ENCODE assay signal across 15 cellular contexts in the genomic region with DNA sequence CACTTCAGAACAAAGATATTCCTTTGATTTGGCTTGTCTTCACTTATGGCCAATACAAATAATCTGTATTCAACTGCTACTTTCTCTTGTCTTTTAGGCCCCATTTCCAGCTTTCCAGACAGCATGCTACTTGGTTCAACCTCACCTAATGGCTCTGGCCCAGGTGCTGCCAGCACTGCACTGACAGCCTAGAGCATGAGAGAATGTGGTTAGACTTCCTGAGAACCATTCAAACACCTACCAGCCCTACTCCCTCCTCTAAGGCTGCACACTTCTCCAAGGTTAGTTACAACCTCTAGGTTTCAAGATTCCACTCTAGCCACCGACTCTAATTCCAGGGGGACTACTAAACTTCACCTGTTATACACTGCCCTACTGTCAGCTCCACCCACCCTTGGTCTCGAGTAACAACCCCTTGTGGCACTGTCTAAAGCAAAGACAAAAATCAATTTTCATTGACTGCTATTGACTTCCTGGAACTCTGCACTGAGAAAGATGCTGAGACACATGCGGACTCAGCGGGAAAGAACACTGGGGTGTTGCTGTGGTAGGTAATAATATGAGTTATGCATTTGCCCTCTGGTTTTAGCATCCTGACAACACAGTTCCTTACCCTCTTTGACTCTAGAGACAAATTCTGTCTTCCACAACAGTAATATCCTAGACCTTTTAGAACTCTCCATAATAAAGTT. TPM values are rescaled to one million over a fixed set of nuclear protein-coding genes. Genes with fewer than 3 reads are reported as not detected.
DNase-seq lines count a peak whose midpoint lies in the region; ATAC-seq and TF ChIP-seq lines count a peak whose summit lies in the region.
"Had no signal": no experiment of that assay in that cellular context is flagged by ENCODE, and none has a peak within 500 bp of the region (broad histone marks: within the 10 kb centered on the region; RNA-seq: fewer than 3 reads in every experiment).

No MANE protein-coding gene starts in this region.

- intact Hi-C loops in dorsolateral prefrontal cortex (cut with DNase I), result no loop called here

- DNase-seq in GM12865 (ENCODE audit: low read depth) (peak; percentile 20), osteoblast (ENCODE audit: insufficient read length, low spot score, missing footprints) (no peak), dorsolateral prefrontal cortex (no peak), Ammon's horn (ENCODE audit: low spot score) (no peak)
- peak; percentile 9 for DNase-seq in Jurkat, Clone E6-1 (ENCODE audit: low read depth, low spot score)
- DNase-seq in stimulated activated effector memory CD8-positive, alpha-beta T cell treated with anti-CD3 and anti-CD28 coated beads, Interleukin-12 subunit alpha, Interleukin-12 subunit beta, amount 100 ng/mL, for 72 hours (ENCODE audit: low spot score in 2 of 2), result no peak
- DNase-seq: DMS79, NCI-H1105 treated with DMSO at 0.1 percent for 48 hours, NCI-H1694, NCI-H2081 treated with DMSO at 0.1 percent for 48 hours, NCI-H510A, NCI-H748 treated with DMSO at 0.1 percent for 48 hours, Right ventricle myocardium superior had no signal

- H2AFZ ChIP-seq in osteoblast (ENCODE audit: low read length), result no peak overlapping the region

- peaks cover 22% of the 10 kb centered on the region for H3K4me1 Mint-ChIP-seq in stimulated activated effector memory CD8-positive, alpha-beta T cell treated with anti-CD3 and anti-CD28 coated beads, Interleukin-12 subunit alpha, Interleukin-12 subunit beta, amount 100 ng/mL, for 72 hours

- no peak overlapping the region for H3K27ac Mint-ChIP-seq in stimulated activated effector memory CD8-positive, alpha-beta T cell treated with anti-CD3 and anti-CD28 coated beads, Interleukin-12 subunit alpha, Interleukin-12 subunit beta, amount 100 ng/mL, for 72 hours

- H3K9me3 Mint-ChIP-seq in stimulated activated effector memory CD8-positive, alpha-beta T cell treated with anti-CD3 and anti-CD28 coated beads, Interleukin-12 subunit alpha, Interleukin-12 subunit beta, amount 100 ng/mL, for 72 hours, result no peaks in the 10 kb centered on the region

- no peaks in the 10 kb centered on the region for H3K9me3 ChIP-seq in osteoblast (ENCODE audit: low read depth, low read length)

- H3K4me3 Mint-ChIP-seq in stimulated activated effector memory CD8-positive, alpha-beta T cell treated with anti-CD3 and anti-CD28 coated beads, Interleukin-12 subunit alpha, Interleukin-12 subunit beta, amount 100 ng/mL, for 72 hours, result no peak overlapping the region

- no peaks in the 10 kb centered on the region for H3K27me3 ChIP-seq in osteoblast (ENCODE audit: insufficient read depth, low read length)
- no peaks in the 10 kb centered on the region for H3K27me3 ChIP-seq in dorsolateral prefrontal cortex

- no peaks in the 10 kb centered on the region for H3K36me3 ChIP-seq in osteoblast (ENCODE audit: insufficient read depth, low read length)

- H3K4me3 ChIP-seq in GM12865 (ENCODE audit: low read depth, low read length) (no peak overlapping the region), osteoblast (ENCODE audit: insufficient read depth, low read length) (no peak overlapping the region), dorsolateral prefrontal cortex (no peak overlapping the region)
- H3K4me3 ChIP-seq in Jurkat, Clone E6-1 (ENCODE audit: low read length), result no peak overlapping the region

- H4K20me1 ChIP-seq in osteoblast (ENCODE audit: insufficient read depth, low read length), result peaks cover 14% of the 10 kb centered on the region

- TF ChIP-seq CTCF in GM12865 (IDR thresholded peaks at IDR 0.05; ENCODE audit: insufficient read depth, low read depth, low read length, missing control alignments) (no peak), osteoblast (IDR thresholded peaks at IDR 0.05; ENCODE audit: extremely low read depth, low read depth, low read length) (no peak), dorsolateral prefrontal cortex (IDR thresholded peaks at IDR 0.05 in 54 of 56, conservative IDR thresholded peaks at IDR 0.05 in 2 of 56; ENCODE audit: low read depth in 1 of 56, partially characterized antibody in 56 of 56) (no peak)

- no peaks in the 10 kb centered on the region for H3K4me1 ChIP-seq in osteoblast (ENCODE audit: insufficient read depth, low read length)

- peak; percentile 56 for ATAC-seq in GM18909 (IDR thresholded peaks at IDR 0.05; ENCODE audit: poor library complexity, unreplicated experiment)
- ATAC-seq in stimulated activated effector memory CD8-positive, alpha-beta T cell treated with anti-CD3 and anti-CD28 coated beads, Interleukin-12 subunit alpha, Interleukin-12 subunit beta, amount 100 ng/mL, for 72 hours, result peak; percentile 42

- H3K27ac ChIP-seq in osteoblast (ENCODE audit: low read depth, low read length), result no peak overlapping the region
- no peak overlapping the region for H3K27ac ChIP-seq in dorsolateral prefrontal cortex
- H3K27ac ChIP-seq: C4-2B had no signal

- no peak overlapping the region for H3K4me2 ChIP-seq in osteoblast (ENCODE audit: insufficient read depth, low read length)

- H3K36me3 Mint-ChIP-seq in stimulated activated effector memory CD8-positive, alpha-beta T cell treated with anti-CD3 and anti-CD28 coated beads, Interleukin-12 subunit alpha, Interleukin-12 subunit beta, amount 100 ng/mL, for 72 hours, result no peaks in the 10 kb centered on the region

- peaks cover 7% of the 10 kb centered on the region for H3K79me2 ChIP-seq in osteoblast (ENCODE audit: insufficient read depth, low read length)

RNA-seq across cellular contexts. Expression of a gene that starts 38.2 kb away (rescaled TPM):
- 2.5 TPM for polyA plus RNA-seq in Jurkat, Clone E6-1 (2012; ENCODE audit: insufficient read depth, insufficient read length)
- total RNA-seq in osteoblast, result 23.3 and 23.5 TPM in 2 replicates
- 10 to 100 TPM; 42.7 to 92.0 (median 63.2) TPM for total RNA-seq in dorsolateral prefrontal cortex

Comparison
In these comparisons a context has a peak if more than half of its experiments do, and no peak if none do; other contexts are left out.
1. DNase-seq: peak in GM12865 (single experiment) and Jurkat, Clone E6-1 (single experiment); none in stimulated activated effector memory CD8-positive, alpha-beta T cell treated with anti-CD3 and anti-CD28 coated beads, Interleukin-12 subunit alpha, Interleukin-12 subunit beta, amount 100 ng/mL, for 72 hours (0 of 2), osteoblast (single experiment), dorsolateral prefrontal cortex (0 of 10) and Ammon's horn (single experiment).